32 cellular contexts compared by ENCODE assay signal in genomic region chr12:22678175-22678574, GRCh38.
"Had no signal": no experiment of that assay in that cellular context is flagged by ENCODE, and none has a peak within 500 bp of the region (broad histone marks: within the 10 kb centered on the region; RNA-seq: fewer than 3 reads in every experiment).

No MANE protein-coding gene starts in this region.

- ATAC-seq: activated CD4-positive, CD25-positive, alpha-beta regulatory T cell treated with anti-CD3 and anti-CD28 coated beads, Interleukin-2, amount 50 U/mL, for 24 hours; esophagus mucosa; stimulated activated naive B cell treated with anti-CD40 and anti-IgM and Interleukin-4, amounts not matched to agents 10 μg/mL and 1 μg/mL and 100 μg/mL, for 72 hours had no signal

- H3K27me3 ChIP-seq: adrenal gland, ascending aorta, cardiac muscle cell, right atrium auricular region, tibial nerve had no signal

- H3K27ac Mint-ChIP-seq: activated naive CD8-positive, alpha-beta T cell treated with anti-CD3 and anti-CD28 coated beads for 36 hours; activated T-helper 2 cell treated with anti-CD3 and anti-CD28 coated beads, Interferon-gamma antibody, Interleukin-2, Interleukin-4, amounts not matched to agents 10 μg/mL and 5 μg/mL and 100 μg/mL, durations not matched to agents 14 hours and 24 hours and 36 hours; brain; stimulated activated naive B cell treated with anti-CD40 and anti-IgM and Interleukin-4, amounts not matched to agents 10 μg/mL and 1 μg/mL and 100 μg/mL, for 72 hours; T-helper 1 cell treated with Interleukin-12 subunit alpha and Interleukin-12 subunit beta and Interleukin-4 antibody, amounts not matched to agents 30 μg/mL and 1 μg/mL, for 36 hours had no signal

- H3K27ac ChIP-seq: adrenal gland, ascending aorta, parathyroid adenoma, right atrium auricular region, tibial nerve, VCaP had no signal

- H3K4me1 ChIP-seq: ascending aorta, parathyroid adenoma, right atrium auricular region had no signal

- H3K9ac ChIP-seq: parathyroid adenoma, SK-N-SH had no signal

- H3K4me3 Mint-ChIP-seq: activated naive CD8-positive, alpha-beta T cell treated with anti-CD3 and anti-CD28 coated beads for 36 hours; brain; immature natural killer cell; stimulated activated naive B cell treated with anti-CD40 and anti-IgM and Interleukin-4, amounts not matched to agents 10 μg/mL and 1 μg/mL and 100 μg/mL, for 72 hours; T-helper 1 cell treated with Interleukin-12 subunit alpha and Interleukin-12 subunit beta and Interleukin-4 antibody, amounts not matched to agents 30 μg/mL and 1 μg/mL, for 36 hours had no signal

- H3K27me3 Mint-ChIP-seq: activated naive CD8-positive, alpha-beta T cell treated with anti-CD3 and anti-CD28 coated beads for 36 hours; brain; stimulated activated naive B cell treated with anti-CD40 and anti-IgM and Interleukin-4, amounts not matched to agents 10 μg/mL and 1 μg/mL and 100 μg/mL, for 72 hours had no signal

- H3K9me3 ChIP-seq: adrenal gland, ascending aorta, right atrium auricular region, SK-N-SH had no signal

- H3K4me3 ChIP-seq: adrenal gland, ascending aorta, cardiac muscle cell, right atrium auricular region, tibial nerve had no signal

- H3K4me2 ChIP-seq: SK-N-SH had no signal

- H3K4me1 Mint-ChIP-seq: activated naive CD8-positive, alpha-beta T cell treated with anti-CD3 and anti-CD28 coated beads for 36 hours had no signal

- H3K9me3 Mint-ChIP-seq: activated T-helper 2 cell treated with anti-CD3 and anti-CD28 coated beads, Interferon-gamma antibody, Interleukin-2, Interleukin-4, amounts not matched to agents 10 μg/mL and 5 μg/mL and 100 μg/mL, durations not matched to agents 14 hours and 24 hours and 36 hours; immature natural killer cell; T-helper 1 cell treated with Interleukin-12 subunit alpha and Interleukin-12 subunit beta and Interleukin-4 antibody, amounts not matched to agents 30 μg/mL and 1 μg/mL, for 36 hours had no signal

- DNase-seq: activated CD4-positive, alpha-beta T cell treated with anti-CD3 and anti-CD28 coated beads for 48 hours; activated CD4-positive, alpha-beta T cell treated with anti-CD3 and anti-CD28 coated beads, Interleukin-2, amount 50 U/mL, for 48 hours; activated CD8-positive, alpha-beta memory T cell treated with anti-CD3 and anti-CD28 coated beads for 24 hours; activated naive CD4-positive, alpha-beta T cell; activated naive CD8-positive, alpha-beta T cell treated with anti-CD3 and anti-CD28 coated beads for 36 hours; activated T-cell treated with anti-CD3 and anti-CD28 coated beads, Interleukin-2, amount 50 U/mL, for 1 hour; adrenal gland; cortex of kidney; foreskin fibroblast; head of caudate nucleus; hypothalamus; immature natural killer cell; kidney; mesenchymal stem cell; nucleus accumbens; SK-N-SH; stimulated activated CD4-positive, alpha-beta T cell treated with anti-CD3 and anti-CD28 coated beads, Interleukin-15, amount 100 ng/mL, for 24 hours; stimulated activated CD4-positive, alpha-beta T cell treated with anti-CD3 and anti-CD28 coated beads, Interleukin-2, amount 100 ng/mL, for 24 hours; stimulated activated naive B cell treated with anti-CD40 and anti-IgM and Interleukin-4, amounts not matched to agents 10 μg/mL and 1 μg/mL and 100 μg/mL, for 72 hours; SW 1271; T-helper 9 cell had no signal
